8 cellular contexts compared by ENCODE assay signal in the genomic region with DNA sequence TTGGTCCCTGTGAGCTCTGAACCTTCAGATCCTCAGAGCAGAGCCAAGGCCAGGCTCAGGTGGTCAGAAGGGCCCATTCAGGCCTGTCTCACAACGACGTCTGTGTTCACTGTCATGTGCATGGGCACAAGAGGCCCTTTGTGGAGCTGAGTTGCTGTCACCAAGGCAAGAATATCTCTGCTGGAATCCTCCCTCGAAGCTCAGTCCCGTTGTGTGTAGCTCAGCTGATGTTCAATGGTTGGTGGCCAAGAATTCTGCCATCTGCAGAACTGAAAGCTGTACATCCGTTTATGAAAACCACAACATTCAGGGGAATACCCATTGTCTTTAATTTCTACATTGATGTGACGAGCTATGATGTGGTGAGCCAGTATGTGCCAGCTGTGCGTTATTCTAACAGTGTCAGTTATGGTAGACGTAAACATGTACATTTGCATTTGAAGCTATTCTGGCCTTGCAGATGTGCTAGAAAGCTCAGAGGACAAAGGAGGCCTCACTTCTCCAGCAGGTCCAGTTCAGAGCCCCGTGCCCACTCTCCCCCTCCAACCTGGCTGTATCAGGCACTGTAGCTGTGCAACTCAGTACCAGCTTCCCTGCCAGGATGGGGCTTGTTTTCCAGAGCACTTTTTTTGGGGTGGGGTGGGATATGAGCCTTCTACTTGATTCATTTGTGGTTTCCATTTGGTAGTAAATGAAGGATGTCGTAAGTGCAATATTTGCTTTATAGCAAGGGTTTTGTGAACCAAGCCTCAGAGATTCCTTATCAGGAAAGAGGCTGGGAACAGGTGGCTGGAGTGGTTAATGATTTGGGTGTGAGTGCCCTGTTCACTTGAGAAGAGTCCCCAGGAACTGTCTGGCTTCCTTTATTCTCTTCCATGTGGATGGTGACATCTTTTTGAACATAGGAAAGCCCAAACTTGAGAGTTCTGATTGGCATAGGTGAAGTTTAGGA. TPM values are rescaled to one million over a fixed set of nuclear protein-coding genes. Genes with fewer than 3 reads are reported as not detected.
DNase-seq lines count a peak whose midpoint lies in the region; ATAC-seq and TF ChIP-seq lines count a peak whose summit lies in the region.

No MANE protein-coding gene starts in this region.

- no peaks in the 10 kb centered on the region for H4K20me1 ChIP-seq in MM.1S (ENCODE audit: insufficient read depth, low read length)

- DNase-seq in MM.1S (peak; percentile 99), amygdala (lab: John Stamatoyannopoulos, UW) (peak in 54 of 56 donors; percentile 31 to 96 (median 83)), H7 (no peak), COR-L47 (lab: John Stamatoyannopoulos, UW) (no peak), LoVo (ENCODE audit: low spot score) (no peak)
- peak; percentile 30 for DNase-seq in stimulated activated CD4-positive, alpha-beta T cell treated with anti-CD3 and anti-CD28 coated beads, Interleukin-4, amount 100 ng/mL, for 24 hours

- peaks cover 40% of the 10 kb centered on the region for H3F3A ChIP-seq in MM.1S (ENCODE audit: insufficient read depth, low read length)

- TF ChIP-seq CTCF in MM.1S (IDR thresholded peaks at IDR 0.05; ENCODE audit: low read length), result no peak

- peak overlapping the region; percentile 24 for H3K4me3 ChIP-seq in MM.1S (ENCODE audit: low read length)
- H3K4me3 ChIP-seq in H7 (ENCODE audit: insufficient read depth, low read depth, low read length), result no peak overlapping the region

- peak overlapping the region; percentile 61 for H3K4me2 ChIP-seq in MM.1S (ENCODE audit: low read depth, low read length)

- peak; percentile 42 for TF ChIP-seq POLR2A in GM18505 (IDR thresholded peaks at IDR 0.05; ENCODE audit: borderline replicate concordance, extremely low read depth, insufficient read depth, insufficient read length)

- H3K27me3 ChIP-seq in MM.1S (replicated peaks; ENCODE audit: insufficient read depth, low read length) (no peaks in the 10 kb centered on the region), H7 (ENCODE audit: control insufficient read depth, insufficient read depth, low read length) (no peaks in the 10 kb centered on the region)

- H3K79me2 ChIP-seq in MM.1S (ENCODE audit: low read length), result peaks cover 17% of the 10 kb centered on the region

- peak overlapping the region; percentile 87 for H3K9ac ChIP-seq in MM.1S (ENCODE audit: low read length)

- H3K9me2 ChIP-seq in MM.1S (replicated peaks; ENCODE audit: insufficient read depth, low read length), result no peaks in the 10 kb centered on the region

- H3K36me3 ChIP-seq in MM.1S (replicated peaks; ENCODE audit: insufficient read depth, low read length) (no peaks in the 10 kb centered on the region), H7 (replicated peaks; ENCODE audit: control insufficient read depth, insufficient read depth, low read length) (peaks cover 5% of the 10 kb centered on the region)

- ATAC-seq in GM18505 (IDR thresholded peaks at IDR 0.05; ENCODE audit: unreplicated experiment) (peak; percentile 79), GM21723 (IDR thresholded peaks at IDR 0.05; ENCODE audit: unreplicated experiment) (peak; percentile 81)

- H3K4me1 ChIP-seq in MM.1S (ENCODE audit: low read length), result peaks cover 66% of the 10 kb centered on the region

- H3K27ac ChIP-seq in MM.1S (ENCODE audit: low read length), result peak overlapping the region; percentile 99

- H3K9me3 ChIP-seq in MM.1S (replicated peaks; ENCODE audit: insufficient read depth, low read length), result no peaks in the 10 kb centered on the region

- no peak overlapping the region for H2AFZ ChIP-seq in MM.1S (ENCODE audit: low read length)

RNA-seq across cellular contexts. Expression of a gene that starts 56.1 kb away (rescaled TPM):
- 61.5 and 63.5 TPM in 2 replicates for total RNA-seq in H7 (2014; rRNA removed; shearing (Covaris generic))

Comparison
In these comparisons a context has a peak if more than half of its experiments do, and no peak if none do; other contexts are left out.
1. DNase-seq: peak in MM.1S (single experiment), amygdala (54 of 56) and stimulated activated CD4-positive, alpha-beta T cell treated with anti-CD3 and anti-CD28 coated beads, Interleukin-4, amount 100 ng/mL, for 24 hours (single experiment); none in H7 (single experiment), COR-L47 (single experiment) and LoVo (single experiment).